In the genomic region with DNA sequence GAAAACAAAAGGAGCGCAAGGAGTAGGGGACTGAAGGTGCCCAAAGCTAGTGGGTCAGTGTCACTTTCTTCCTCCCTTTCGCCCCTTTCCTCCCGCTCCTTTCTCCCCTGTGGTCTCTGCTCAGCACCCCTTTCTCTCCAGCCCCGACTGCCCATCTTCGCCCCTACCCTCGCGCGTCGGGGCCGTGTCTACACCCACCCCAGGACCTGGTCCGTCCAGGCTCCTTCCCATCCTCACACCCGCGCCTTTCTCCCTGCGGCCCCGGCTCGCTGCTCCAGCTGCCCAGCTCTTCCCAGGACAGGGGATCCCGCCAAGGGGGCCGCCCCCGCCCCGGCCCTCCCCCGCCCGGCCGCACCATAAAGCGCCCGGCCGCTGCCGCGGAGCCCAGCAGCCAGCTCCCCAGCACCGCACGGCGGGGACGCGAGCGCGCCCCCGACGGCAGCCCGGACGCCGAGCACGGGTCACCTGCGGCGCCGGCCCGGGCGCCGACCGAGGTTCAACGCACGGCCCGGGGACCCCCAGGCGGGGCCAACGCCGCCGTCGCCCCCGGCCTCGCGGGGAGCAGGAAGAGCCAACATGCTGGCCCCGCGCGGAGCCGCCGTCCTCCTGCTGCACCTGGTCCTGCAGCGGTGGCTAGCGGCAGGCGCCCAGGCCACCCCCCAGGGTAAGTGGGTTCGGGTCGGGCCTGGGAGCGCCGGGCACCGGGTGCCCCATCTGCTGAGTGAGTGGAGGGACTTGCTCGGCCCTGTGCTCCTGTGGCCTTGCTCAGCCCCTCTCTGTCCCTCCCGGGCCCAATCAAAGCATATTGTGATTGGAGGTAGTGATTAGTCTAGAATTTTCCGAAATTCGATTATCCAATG, we compare ENCODE assay signal across 9 cellular contexts. TPM values are rescaled to one million over a fixed set of nuclear protein-coding genes. Genes with fewer than 3 reads are reported as not detected.
DNase-seq lines count a peak whose midpoint lies in the region; ATAC-seq and TF ChIP-seq lines count a peak whose summit lies in the region.
"Had no signal": no experiment of that assay in that cellular context is flagged by ENCODE, and none has a peak within 500 bp of the region (broad histone marks: within the 10 kb centered on the region; RNA-seq: fewer than 3 reads in every experiment).

A gene (plus strand): TSS at position 387 of the 860 bp plus-strand sequence. CDS start 190 bp downstream, at position 577.

- peaks cover 59% of the 10 kb centered on the region for H3K27me3 Mint-ChIP-seq in MCF 10A (ENCODE audit: insufficient read depth, unreplicated experiment)

- H3K27ac ChIP-seq in breast epithelium (no peak within 1 kb of the TSS), coronary artery (no peak within 1 kb of the TSS), upper lobe of right lung (no peak within 1 kb of the TSS)

- no peaks in the 10 kb centered on the region for H3K36me3 Mint-ChIP-seq in MCF 10A (ENCODE audit: insufficient read depth, unreplicated experiment)

- POLR2A ChIA-PET in MCF 10A (lab: Yijun Ruan, JAX): no interaction called here

- peak; percentile 32 for ATAC-seq in mucosa of descending colon
- ATAC-seq in upper lobe of right lung: peak; percentile 33
- no peak for ATAC-seq in omental fat pad (ENCODE audit: low FRiP score)

- H3K4me3 ChIP-seq in breast epithelium: peak within 1 kb of the TSS; percentile 21 to 62 (median 43)
- H3K4me3 ChIP-seq in coronary artery: peak within 1 kb of the TSS; percentile 61
- no peak within 1 kb of the TSS for H3K4me3 ChIP-seq in mucosa of descending colon
- H3K4me3 ChIP-seq in upper lobe of right lung: no peak within 1 kb of the TSS

- H3K27me3 ChIP-seq in breast epithelium: peaks cover 0 to 37% of the 10 kb centered on the region in 2 donors
- peaks cover 60% of the 10 kb centered on the region for H3K27me3 ChIP-seq in upper lobe of right lung

- intact Hi-C loops in breast epithelium (cut with DNase I; ENCODE audit: low total_unique reads): loop anchor here (5.0 kb wide), 1 partner anchor 372 kb away; a partner anchor contains a TSS
- intact Hi-C loops in MCF 10A (cut with micrococcal nuclease): no loop called here
- intact Hi-C loops in mucosa of descending colon (cut with DNase I, micrococcal nuclease): no loop called here
- intact Hi-C loops in upper lobe of right lung (cut with DNase I): no loop called here

- H3K4me1 Mint-ChIP-seq in MCF 10A (ENCODE audit: insufficient read depth, unreplicated experiment): no peaks in the 10 kb centered on the region

- BruUV-seq in MCF 10A (replicated peaks; lab: Mats Ljungman, UMichigan): no TSS peak

- TF ChIP-seq CTCF in breast epithelium (IDR thresholded peaks at IDR 0.05) (no peak), MCF 10A (IDR thresholded peaks at IDR 0.05; ENCODE audit: unreplicated experiment) (no peak), coronary artery (IDR thresholded peaks at IDR 0.05) (no peak), mucosa of descending colon (IDR thresholded peaks at IDR 0.05) (no peak), upper lobe of right lung (IDR thresholded peaks at IDR 0.05) (no peak), omental fat pad (IDR thresholded peaks at IDR 0.05) (no peak)

- H3K4me1 ChIP-seq in breast epithelium: peaks cover 0 to 3% of the 10 kb centered on the region in 2 donors
- H3K4me1 ChIP-seq in mucosa of descending colon (ENCODE audit: low read depth): no peaks in the 10 kb centered on the region
- H3K4me1 ChIP-seq in upper lobe of right lung: no peaks in the 10 kb centered on the region

- H3K4me3 Mint-ChIP-seq in MCF 10A (ENCODE audit: unreplicated experiment): no peak within 1 kb of the TSS

- H3K9me3 Mint-ChIP-seq in MCF 10A (ENCODE audit: unreplicated experiment): no peaks in the 10 kb centered on the region

- no peaks in the 10 kb centered on the region for H3K36me3 ChIP-seq in breast epithelium
- no peaks in the 10 kb centered on the region for H3K36me3 ChIP-seq in mucosa of descending colon (ENCODE audit: low read depth)
- no peaks in the 10 kb centered on the region for H3K36me3 ChIP-seq in upper lobe of right lung

- no peaks in the 10 kb centered on the region for H3K9me3 ChIP-seq in breast epithelium
- no peaks in the 10 kb centered on the region for H3K9me3 ChIP-seq in mucosa of descending colon
- H3K9me3 ChIP-seq in upper lobe of right lung: no peaks in the 10 kb centered on the region

- H3K27ac Mint-ChIP-seq in MCF 10A (ENCODE audit: low read depth, unreplicated experiment): no peak within 1 kb of the TSS

- no peak for TF ChIP-seq POLR2A in breast epithelium (IDR thresholded peaks at IDR 0.05)

- CTCF ChIA-PET in MCF 10A (lab: Yijun Ruan, JAX): no interaction called here

- DNase-seq in breast epithelium (ENCODE audit: low spot score in 2 of 2) (no peak), MCF 10A (ENCODE audit: unreplicated experiment) (no peak), coronary artery (ENCODE audit: low spot score) (no peak), mucosa of descending colon (no peak), upper lobe of right lung (no peak), cerebellar nuclear complex (lab: John Stamatoyannopoulos, UW) (no peak), omental fat pad (ENCODE audit: low spot score) (no peak), activated gamma-delta T cell treated with Interleukin-2 at 50 U/mL for 16 hours (no peak)
- DNase-seq: Calu3 had no signal

RNA-seq across cellular contexts. Expression of the gene that starts here (rescaled TPM):
- total RNA-seq in breast epithelium: 1 to 10 TPM; 2.0 to 6.0 (median 3.5) TPM
- total RNA-seq in MCF 10A (2022): 0.82 and 1.2 TPM in 2 replicates
- 10 to 100 TPM in 1 of 3 donors, 1 to 10 TPM in 1, under 1 TPM in 1; 0.84 to 26.2 (median 4.8) TPM for total RNA-seq in mucosa of descending colon
- 1.2 TPM for total RNA-seq in upper lobe of right lung
- 10 to 100 TPM in 2 of 4 donors, 1 to 10 TPM in 2; 8.3 to 78.7 (median 12.5) TPM for total RNA-seq in omental fat pad

Comparison
In these comparisons a context has a peak if more than half of its experiments do, and no peak if none do; other contexts are left out.
1. H3K4me3 ChIP-seq: peak in breast epithelium (3 of 3) and coronary artery (single experiment); none in mucosa of descending colon (single experiment) and upper lobe of right lung (single experiment).